8 cellular contexts compared by ENCODE assay signal in the genomic region with DNA sequence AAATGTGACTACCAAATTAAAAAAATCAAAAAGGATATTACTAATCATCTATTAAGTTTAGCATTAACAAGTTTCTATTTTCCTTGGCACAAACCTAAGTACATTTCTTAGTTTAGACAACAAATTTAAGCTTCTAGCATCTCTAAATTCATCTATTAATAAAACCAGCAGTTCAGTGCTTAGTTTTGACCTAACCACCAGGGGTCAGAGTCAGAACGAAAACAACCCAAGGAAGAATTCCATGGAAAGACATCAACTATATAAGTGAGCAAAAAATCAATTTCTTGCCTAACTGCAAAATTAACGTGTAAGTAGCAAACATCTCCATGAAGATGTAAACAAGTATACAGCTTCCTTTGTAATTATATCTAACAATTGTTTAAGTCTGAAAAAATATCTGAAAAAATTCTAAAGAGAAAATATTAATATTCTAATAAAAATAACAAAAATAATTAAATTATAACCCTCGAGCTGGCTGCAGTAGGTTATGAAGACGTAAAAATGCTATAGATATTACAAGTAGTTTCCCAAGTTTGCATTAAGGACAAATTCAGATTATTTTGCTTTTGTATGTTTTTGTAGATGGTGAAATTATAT.
DNase-seq lines count a peak whose midpoint lies in the region; ATAC-seq and TF ChIP-seq lines count a peak whose summit lies in the region.

No MANE protein-coding gene starts in this region.

- TF ChIP-seq CTCF in GM10266 (IDR thresholded peaks at IDR 0.05; ENCODE audit: control insufficient read depth, insufficient read depth, low read depth, missing control alignments): peak; percentile 53
- TF ChIP-seq CTCF in body of pancreas (IDR thresholded peaks at IDR 0.05): peak in 6 of 7 experiments; percentile 26 to 66 (median 50)
- peak; percentile 51 for TF ChIP-seq CTCF in nephron progenitor cell (IDR thresholded peaks at IDR 0.05)

- intact Hi-C loops in body of pancreas (cut with DNase I): loop anchor here (10.0 kb wide), 1 partner anchor 142 kb away; no protein-coding TSS in a partner anchor

- H3K9me3 Mint-ChIP-seq in nephron progenitor cell: no peaks in the 10 kb centered on the region

- H3K27me3 Mint-ChIP-seq in nephron progenitor cell (ENCODE audit: low read depth, poor library complexity): peaks cover 3% of the 10 kb centered on the region

- whole genome bisulfite sequencing in body of pancreas, 2 donors: 24 to 32% methylated on average over 4 of the region's 4 CpGs

- no peak overlapping the region for H3K27ac Mint-ChIP-seq in nephron progenitor cell

- H3K36me3 Mint-ChIP-seq in nephron progenitor cell (ENCODE audit: low read depth): no peaks in the 10 kb centered on the region

- H3K9me3 ChIP-seq in body of pancreas: no peaks in the 10 kb centered on the region

- H3K4me3 Mint-ChIP-seq in nephron progenitor cell: no peak overlapping the region

- DNase-seq in GM10266 (ENCODE audit: extremely low spot score) (no peak), NCI-H1105 treated with DMSO at 0.1 percent for 48 hours (lab: John Stamatoyannopoulos, UW) (peak; percentile 70), body of pancreas (no peak), nephron progenitor cell (no peak), germinal center (ENCODE audit: low spot score) (no peak)
- no peak for DNase-seq in activated CD4-positive, CD25-positive, alpha-beta regulatory T cell (lab: John Stamatoyannopoulos, UW)
- DNase-seq in activated effector memory CD4-positive, alpha-beta T cell treated with Interleukin-2 at 50 U/mL for 16 hours: no peak

- no peak overlapping the region for H3K27ac ChIP-seq in body of pancreas

- H3K36me3 ChIP-seq in body of pancreas (replicated peaks in 1 of 2; ENCODE audit: insufficient read depth in 1 of 2, low read depth in 2 of 2): no peaks in the 10 kb centered on the region

- H3K4me3 ChIP-seq in body of pancreas: no peak overlapping the region

- peaks cover 7% of the 10 kb centered on the region for H3K4me1 Mint-ChIP-seq in nephron progenitor cell

- ATAC-seq in body of pancreas: no peak
- no peak for ATAC-seq in GM21786 (IDR thresholded peaks at IDR 0.05; ENCODE audit: unreplicated experiment)

- TF ChIP-seq POLR2A in body of pancreas (IDR thresholded peaks at IDR 0.05): no peak

- no peaks in the 10 kb centered on the region for H3K27me3 ChIP-seq in body of pancreas

- no peaks in the 10 kb centered on the region for H3K4me1 ChIP-seq in body of pancreas
